In the genomic region with DNA sequence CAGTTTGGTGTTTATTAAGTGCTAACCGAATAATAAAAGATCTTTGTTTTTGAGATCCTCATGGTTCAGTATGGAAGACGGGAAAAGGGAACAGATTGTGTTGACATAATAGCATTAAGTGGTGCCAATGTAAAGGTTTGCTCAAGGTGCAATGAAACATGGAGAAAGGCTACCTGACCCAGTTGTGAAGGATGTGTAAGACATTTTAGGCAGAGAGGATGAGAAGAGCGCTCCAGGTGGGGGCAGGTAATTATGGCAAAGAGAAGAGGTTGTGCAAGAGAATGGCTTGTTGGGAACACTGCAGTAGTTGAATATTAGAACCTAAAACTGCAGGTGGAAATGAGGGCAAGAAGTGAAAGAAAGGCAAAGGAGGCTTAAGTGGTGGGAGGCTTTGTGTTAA, we compare ENCODE assay signal across 16 cellular contexts.
DNase-seq lines count a peak whose midpoint lies in the region; ATAC-seq, FAIRE-seq and TF ChIP-seq lines count a peak whose summit lies in the region.
"Had no signal": no experiment of that assay in that cellular context is flagged by ENCODE, and none has a peak within 500 bp of the region (broad histone marks: within the 10 kb centered on the region; RNA-seq: fewer than 3 reads in every experiment).

No MANE protein-coding gene starts in this region.

- no peaks in the 10 kb centered on the region; the same call in 1 of the 2 replicates for H3K23me2 ChIP-seq in H1 (ENCODE audit: low read depth, low read length)

- H3K27me3 Mint-ChIP-seq in endodermal cell (ENCODE audit: insufficient read depth), result no peaks in the 10 kb centered on the region
- H3K27me3 Mint-ChIP-seq: IgD-negative memory B cell had no signal

- no peak overlapping the region for H2BK20ac ChIP-seq in H1 (ENCODE audit: low read length)

- no peak overlapping the region for H3K27ac ChIP-seq in liver (ENCODE audit: low read depth in 1 of 2, low read length in 2 of 2)
- no peak overlapping the region for H3K27ac ChIP-seq in HepG2 (ENCODE audit: extremely low read length, insufficient read depth, low read length)
- H3K27ac ChIP-seq in H1 (ENCODE audit: low read depth, low read length), result no peak overlapping the region
- H3K27ac ChIP-seq in endodermal cell (ENCODE audit: low read depth, low read length), result no peak overlapping the region
- H3K27ac ChIP-seq: BLaER1, SK-N-MC had no signal

- no peak overlapping the region for H2BK15ac ChIP-seq in H1 (ENCODE audit: low read length)

- TF ChIP-seq CTCF in liver (IDR thresholded peaks at IDR 0.05; ENCODE audit: low read depth, low read length, missing input control), result no peak
- TF ChIP-seq CTCF in HepG2 (CRISPR knock-in tag; IDR thresholded peaks at IDR 0.05), result no peak
- TF ChIP-seq CTCF in H1 (IDR thresholded peaks at IDR 0.05; ENCODE audit: control extremely low read depth in 1 of 3, insufficient read depth in 1 of 3, low read depth in 1 of 3, low read length in 3 of 3), result no peak
- TF ChIP-seq CTCF in endodermal cell (conservative IDR thresholded peaks at IDR 0.05), result no peak

- H3K4me3 ChIP-seq in liver (ENCODE audit: low read depth in 1 of 3, low read length in 3 of 3) (no peak overlapping the region), HepG2 (replicated peaks in 1 of 3; ENCODE audit: insufficient read depth in 1 of 3, low read depth in 2 of 3, low read length in 3 of 3) (no peak overlapping the region), H1 (ENCODE audit: extremely low read depth in 1 of 4, insufficient read depth in 2 of 4, low read depth in 3 of 4, low read length in 4 of 4) (no peak overlapping the region), endodermal cell (ENCODE audit: low read length) (no peak overlapping the region)
- H3K4me3 ChIP-seq: BLaER1, GM12878, HAP-1, SK-N-MC had no signal

- H3K9ac ChIP-seq in liver (ENCODE audit: low read depth in 1 of 2, low read length in 2 of 2) (no peak overlapping the region), HepG2 (ENCODE audit: insufficient read depth, low read depth, low read length) (no peak overlapping the region), H1 (replicated peaks in 1 of 4; ENCODE audit: extremely low read depth in 1 of 4, low read depth in 3 of 4, low read length in 3 of 4) (no peak overlapping the region), endodermal cell (ENCODE audit: extremely low read depth, low read length, poor library complexity, severe bottlenecking) (no peak overlapping the region)
- H3K9ac ChIP-seq: BLaER1 had no signal

- peak in 1 of 2 donors; percentile 27 for TF ChIP-seq RAD21 in liver (IDR thresholded peaks at IDR 0.05)
- TF ChIP-seq RAD21 in HepG2 (CRISPR knock-in tag; IDR thresholded peaks at IDR 0.05), result no peak
- TF ChIP-seq RAD21 in H1 (IDR thresholded peaks at IDR 0.05 in 1 of 2, conservative IDR thresholded peaks at IDR 0.05 in 1 of 2; ENCODE audit: low read depth in 2 of 2, low read length in 2 of 2), result no peak

- H3K4me1 ChIP-seq in liver (ENCODE audit: control insufficient read depth in 4 of 4, insufficient read depth in 4 of 4, low read length in 3 of 4), result no peaks in the 10 kb centered on the region
- no peaks in the 10 kb centered on the region for H3K4me1 ChIP-seq in HepG2 (ENCODE audit: insufficient read depth, low read length)
- peaks cover 0 to 4% (median 0%) of the 10 kb centered on the region in 4 experiments; a peak in 2 of 7 replicates for H3K4me1 ChIP-seq in H1 (replicated peaks in 1 of 4; ENCODE audit: control insufficient read depth in 3 of 4, insufficient read depth in 4 of 4, low read length in 3 of 4)
- no peaks in the 10 kb centered on the region for H3K4me1 ChIP-seq in endodermal cell (ENCODE audit: control insufficient read depth, insufficient read depth, low read length)
- H3K4me1 ChIP-seq: BLaER1 had no signal

- no peaks in the 10 kb centered on the region for H3K9me3 ChIP-seq in liver (ENCODE audit: control insufficient read depth in 4 of 4, low read length in 3 of 4)
- H3K9me3 ChIP-seq in HepG2 (ENCODE audit: low read length), result no peaks in the 10 kb centered on the region
- no peaks in the 10 kb centered on the region for H3K9me3 ChIP-seq in H1 (ENCODE audit: insufficient read depth in 2 of 2, low read depth in 1 of 2, low read length in 1 of 2)
- no peaks in the 10 kb centered on the region for H3K9me3 ChIP-seq in endodermal cell (ENCODE audit: control insufficient read depth, low read length)
- H3K9me3 ChIP-seq: BLaER1, HAP-1 had no signal

- in situ Hi-C loops in HepG2 (cut with HindIII; ENCODE audit: extremely low pct_ligation_motif_present, low pct_unique_long_range_greater_than_20kb), result no loop called here

- no peaks in the 10 kb centered on the region for H3K36me3 Mint-ChIP-seq in endodermal cell (ENCODE audit: low read depth)
- H3K36me3 Mint-ChIP-seq: IgD-negative memory B cell, T-cell had no signal

- no peak overlapping the region for H4K5ac ChIP-seq in H1 (ENCODE audit: insufficient read length, low read depth, low read length)

- no peaks in the 10 kb centered on the region for H3K79me1 ChIP-seq in H1 (ENCODE audit: low read depth, low read length)

- H3K4me2 ChIP-seq in HepG2 (ENCODE audit: low read depth, low read length) (no peak overlapping the region), H1 (ENCODE audit: insufficient read depth in 1 of 2, low read depth in 2 of 2, low read length in 2 of 2) (no peak overlapping the region)
- H3K4me2 ChIP-seq: BLaER1 had no signal

- H2BK12ac ChIP-seq in H1 (ENCODE audit: low read depth, low read length), result no peak overlapping the region

- H3K23ac ChIP-seq in H1 (ENCODE audit: insufficient read length), result no peak overlapping the region

- H3K27ac Mint-ChIP-seq in endodermal cell, result no peak overlapping the region
- H3K27ac Mint-ChIP-seq: IgD-negative memory B cell, T-cell had no signal

- no peak overlapping the region for H3K4ac ChIP-seq in H1 (replicated peaks; ENCODE audit: insufficient read length, low read depth, low read length)

- H3K56ac ChIP-seq in H1 (replicated peaks; ENCODE audit: insufficient read length, low read depth, low read length), result no peak overlapping the region

- H2AK5ac ChIP-seq in H1 (ENCODE audit: low read depth, low read length), result no peak overlapping the region

- FAIRE-seq in HepG2 (lab: Jason Lieb, UNC) (no peak), H1 (lab: Jason Lieb, UNC) (no peak)
- FAIRE-seq: GM12878 had no signal

- no peak overlapping the region for H4K91ac ChIP-seq in H1 (replicated peaks; ENCODE audit: insufficient read length, low read length)

- ATAC-seq in HepG2, result no peak
- ATAC-seq: GM12878, Panc1, Right ventricle myocardium inferior, T-cell had no signal

- no peak overlapping the region for H4K8ac ChIP-seq in H1 (ENCODE audit: extremely low read depth, insufficient read depth, low read length)

- H4K20me1 ChIP-seq in HepG2 (ENCODE audit: insufficient read depth, low read length) (no peaks in the 10 kb centered on the region), H1 (replicated peaks in 1 of 2; ENCODE audit: control insufficient read depth in 1 of 2, insufficient read depth in 2 of 2, low read length in 2 of 2) (no peaks in the 10 kb centered on the region)
- H4K20me1 ChIP-seq: BLaER1 had no signal

- H3K9me3 Mint-ChIP-seq in endodermal cell, result no peaks in the 10 kb centered on the region
- H3K9me3 Mint-ChIP-seq: IgD-negative memory B cell, T-cell had no signal

- H2BK5ac ChIP-seq in H1 (ENCODE audit: low read depth, low read length), result no peak overlapping the region

- H3K18ac ChIP-seq in H1 (ENCODE audit: extremely low read depth, low read length), result no peak overlapping the region

- CTCF ChIA-PET in HepG2 (lab: Yijun Ruan, JAX; ENCODE audit: low intra/inter-chr PET ratio, low total read pairs), result no interaction called here
- CTCF ChIA-PET in H1 (lab: Charles Lee; ENCODE audit: partially characterized antibody), result no interaction called here

- intact Hi-C loops in HepG2 (cut with micrococcal nuclease; ENCODE audit: unreplicated experiment), result no loop called here

- POLR2A ChIA-PET in HepG2 (lab: Yijun Ruan, JAX) (no interaction called here), H1 (lab: Charles Lee; ENCODE audit: partially characterized antibody) (no interaction called here)

- no peak for TF ChIP-seq POLR2A in HepG2 (IDR thresholded peaks at IDR 0.05; ENCODE audit: insufficient read depth in 1 of 2, low read depth in 2 of 2, low read length in 2 of 2)
- no peak for TF ChIP-seq POLR2A in H1 (IDR thresholded peaks at IDR 0.05; ENCODE audit: control extremely low read depth in 1 of 2, low read depth in 2 of 2, low read length in 2 of 2)

- no TSS peak for BruUV-seq in HepG2 (replicated peaks; lab: Mats Ljungman, UMichigan)

- no peak overlapping the region for H2AFZ ChIP-seq in HepG2 (ENCODE audit: low read length)
- H2AFZ ChIP-seq in H1 (ENCODE audit: low read length), result no peak overlapping the region; the same call in 1 of the 2 replicates

- H3K79me2 ChIP-seq in HepG2 (ENCODE audit: insufficient read depth, low read length) (no peaks in the 10 kb centered on the region), H1 (ENCODE audit: control insufficient read depth in 1 of 2, insufficient read depth in 2 of 2, low read length in 2 of 2) (no peaks in the 10 kb centered on the region)

- H3K36me3 ChIP-seq in liver (ENCODE audit: control insufficient read depth in 4 of 4, insufficient read depth in 3 of 4, low read depth in 1 of 4, low read length in 3 of 4) (no peaks in the 10 kb centered on the region), HepG2 (replicated peaks in 1 of 2; ENCODE audit: control insufficient read depth in 1 of 2, insufficient read depth in 2 of 2, low read length in 2 of 2) (no peaks in the 10 kb centered on the region), H1 (ENCODE audit: control insufficient read depth in 2 of 4, insufficient read depth in 4 of 4, low read length in 3 of 4) (no peaks in the 10 kb centered on the region), endodermal cell (ENCODE audit: control insufficient read depth, insufficient read depth, low read length) (no peaks in the 10 kb centered on the region)
- H3K36me3 ChIP-seq: BLaER1, HAP-1 had no signal

- no peak overlapping the region for H3K14ac ChIP-seq in H1 (ENCODE audit: insufficient read length)

- TF ChIP-seq EP300 in HepG2 (IDR thresholded peaks at IDR 0.05; ENCODE audit: low read depth in 2 of 2, low read length in 2 of 2) (no peak), HepG2 (CRISPR knock-in tag; IDR thresholded peaks at IDR 0.05; ENCODE audit: borderline replicate concordance) (no peak), H1 (IDR thresholded peaks at IDR 0.05; ENCODE audit: borderline replicate concordance in 1 of 2, low read depth in 2 of 2, low read length in 2 of 2) (no peak)

- no peak for DNase-seq in HepG2 (ENCODE audit: low spot score)
- DNase-seq in NCI-H69 (lab: John Stamatoyannopoulos, UW), result peak; percentile 87
- DNase-seq in H1 (ENCODE audit: low read depth in 1 of 2, low spot score in 2 of 2), result no peak
- no peak for DNase-seq in stimulated activated CD4-positive, alpha-beta T cell treated with anti-CD3 and anti-CD28 coated beads, Interleukin-4, amount 100 ng/mL, for 1 hour
- no peak for DNase-seq in endodermal cell
- no peak for DNase-seq in kidney glomerular epithelial cell (lab: John Stamatoyannopoulos, UW)
- DNase-seq: NCI-H774, T-cell had no signal

- no peak overlapping the region for H3K4me3 Mint-ChIP-seq in endodermal cell
- H3K4me3 Mint-ChIP-seq: IgD-negative memory B cell, T-cell had no signal

- WGBS in liver, result 79% methylated on average over 3 of the region's 3 CpGs
- WGBS in HepG2 (ENCODE audit: low lambda C conversion rate), result 26% methylated on average over 3 of the region's 3 CpGs
- WGBS in H1 (ENCODE audit: extremely low coverage in 1 of 2, insufficient coverage in 1 of 2, insufficient read length in 1 of 2, insufficient replicate concordance in 2 of 2, low coverage in 1 of 2, low lambda C conversion rate in 2 of 2, missing lambda C conversion rate in 1 of 2), 2 experiments, result 80% methylated on average over 3 of the region's 3 CpGs; no CpG with 5 or more reads in 1 of the 2 experiments
- WGBS in endodermal cell (ENCODE audit: insufficient coverage in 1 of 2, insufficient read length in 1 of 2), 2 experiments, result 93% methylated on average over 3 of the region's 3 CpGs

- H3K27me3 ChIP-seq in liver (ENCODE audit: control insufficient read depth in 4 of 4, insufficient read depth in 4 of 4, low read length in 3 of 4) (no peaks in the 10 kb centered on the region), HepG2 (ENCODE audit: control insufficient read depth in 1 of 2, insufficient read depth in 2 of 2, low read length in 2 of 2) (no peaks in the 10 kb centered on the region), H1 (replicated peaks in 1 of 4; ENCODE audit: control insufficient read depth in 3 of 4, extremely low read depth in 1 of 4, insufficient read depth in 3 of 4, low read length in 3 of 4) (peaks cover 0 to 1% (median 0%) of the 10 kb centered on the region in 4 experiments; a peak in 1 of 7 replicates), endodermal cell (ENCODE audit: control insufficient read depth, insufficient read depth, low read length, poor library complexity, severe bottlenecking) (no peaks in the 10 kb centered on the region)
- H3K27me3 ChIP-seq: BLaER1 had no signal

- no peak overlapping the region for H2BK120ac ChIP-seq in H1 (replicated peaks; ENCODE audit: low read depth, low read length)

- H3K4me1 Mint-ChIP-seq in endodermal cell, result peaks cover 7% of the 10 kb centered on the region
